In the genomic region with DNA sequence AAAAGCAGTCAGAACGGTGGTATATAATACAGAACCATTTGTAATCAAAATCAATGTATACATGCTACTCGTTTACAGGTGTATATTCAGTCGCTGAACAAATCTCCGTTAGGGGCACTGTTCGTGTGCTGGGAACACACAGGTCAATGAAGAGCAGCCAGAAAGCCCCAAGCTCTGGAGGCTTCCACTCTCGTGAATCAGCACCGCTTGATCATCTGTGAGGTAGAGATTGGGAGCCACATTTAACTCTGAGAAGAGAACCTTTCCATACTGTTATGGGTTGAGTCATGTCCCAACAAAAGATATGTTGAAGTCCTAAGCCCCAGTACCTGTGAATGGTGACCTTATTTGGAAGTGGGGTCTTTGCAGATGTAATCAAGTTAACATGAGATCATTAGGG, we compare ENCODE assay signal across 17 cellular contexts. TPM values are rescaled to one million over a fixed set of nuclear protein-coding genes. Genes with fewer than 3 reads are reported as not detected.
DNase-seq lines count a peak whose midpoint lies in the region; ATAC-seq and TF ChIP-seq lines count a peak whose summit lies in the region.
"Had no signal": no experiment of that assay in that cellular context is flagged by ENCODE, and none has a peak within 500 bp of the region (broad histone marks: within the 10 kb centered on the region; RNA-seq: fewer than 3 reads in every experiment).

No MANE protein-coding gene starts in this region.

- no peak overlapping the region for H2AFZ ChIP-seq in hepatocyte
- H2AFZ ChIP-seq: parathyroid adenoma had no signal

- H3K9me3 ChIP-seq in HUES48 (ENCODE audit: control insufficient read depth, insufficient read depth, low read length): no peaks in the 10 kb centered on the region
- H3K9me3 ChIP-seq in hepatocyte (ENCODE audit: low read depth): no peaks in the 10 kb centered on the region
- H3K9me3 ChIP-seq: SJSA1 had no signal

- no peaks in the 10 kb centered on the region for H3K9me3 Mint-ChIP-seq in activated CD4-positive, alpha-beta T cell treated with anti-CD3 and anti-CD28 coated beads, Interleukin-2, amount 10 ng/mL, durations not matched to agents 7 days and 5 days
- H3K9me3 Mint-ChIP-seq in activated naive CD8-positive, alpha-beta T cell treated with anti-CD3 and anti-CD28 coated beads, Interleukin-2, amount 10 ng/mL, durations not matched to agents 7 days and 5 days: no peaks in the 10 kb centered on the region
- no peaks in the 10 kb centered on the region for H3K9me3 Mint-ChIP-seq in natural killer cell
- H3K9me3 Mint-ChIP-seq: stimulated activated naive B cell treated with anti-CD40 and anti-IgM and Interleukin-4, amounts not matched to agents 10 μg/mL and 1 μg/mL and 100 μg/mL, for 72 hours; type B pancreatic cell had no signal

- no peaks in the 10 kb centered on the region for H3K79me2 ChIP-seq in hepatocyte
- H3K79me2 ChIP-seq: parathyroid adenoma had no signal

- TF ChIP-seq CTCF in natural killer cell (IDR thresholded peaks at IDR 0.05) (no peak), hepatocyte (IDR thresholded peaks at IDR 0.05; ENCODE audit: poor library complexity) (no peak)

- intact Hi-C loops in natural killer cell (cut with micrococcal nuclease): loop anchor here (5.0 kb wide), 1 partner anchor 50 kb away; no protein-coding TSS in a partner anchor

- peak overlapping the region; percentile 69 for H3K27ac Mint-ChIP-seq in activated CD4-positive, alpha-beta T cell treated with anti-CD3 and anti-CD28 coated beads, Interleukin-2, amount 10 ng/mL, durations not matched to agents 7 days and 5 days
- H3K27ac Mint-ChIP-seq in activated naive CD8-positive, alpha-beta T cell treated with anti-CD3 and anti-CD28 coated beads, Interleukin-2, amount 10 ng/mL, durations not matched to agents 7 days and 5 days: peak overlapping the region; percentile 5
- H3K27ac Mint-ChIP-seq in natural killer cell: peak overlapping the region; percentile 48 to 79
- H3K27ac Mint-ChIP-seq: stimulated activated naive B cell treated with anti-CD40 and anti-IgM and Interleukin-4, amounts not matched to agents 10 μg/mL and 1 μg/mL and 100 μg/mL, for 72 hours; type B pancreatic cell had no signal

- H3K36me3 Mint-ChIP-seq in activated CD4-positive, alpha-beta T cell treated with anti-CD3 and anti-CD28 coated beads, Interleukin-2, amount 10 ng/mL, durations not matched to agents 7 days and 5 days (ENCODE audit: low read depth): peaks cover 22% of the 10 kb centered on the region
- peaks cover 3% of the 10 kb centered on the region for H3K36me3 Mint-ChIP-seq in activated naive CD8-positive, alpha-beta T cell treated with anti-CD3 and anti-CD28 coated beads, Interleukin-2, amount 10 ng/mL, durations not matched to agents 7 days and 5 days
- H3K36me3 Mint-ChIP-seq in natural killer cell: no peaks in the 10 kb centered on the region

- H3K27ac ChIP-seq in HUES48 (ENCODE audit: low read depth, low read length) (peak overlapping the region; percentile 44), hepatocyte (no peak overlapping the region)
- H3K27ac ChIP-seq: HL-60, parathyroid adenoma, SJSA1 had no signal

- H3K4me1 ChIP-seq in HUES48 (ENCODE audit: control insufficient read depth, insufficient read depth, low read length): peaks cover 3% of the 10 kb centered on the region; the same call in 1 of the 2 replicates
- peaks cover 40% of the 10 kb centered on the region for H3K4me1 ChIP-seq in hepatocyte (ENCODE audit: insufficient read depth)

- no peak for ATAC-seq in activated naive CD8-positive, alpha-beta T cell treated with anti-CD3 and anti-CD28 coated beads, Interleukin-2, amount 10 ng/mL, durations not matched to agents 7 days and 5 days (ENCODE audit: low read depth)
- no peak for ATAC-seq in natural killer cell
- no peak for ATAC-seq in GM18502 (IDR thresholded peaks at IDR 0.05; ENCODE audit: poor library complexity, unreplicated experiment)
- ATAC-seq: stimulated activated naive B cell treated with anti-CD40 and anti-IgM and Interleukin-4, amounts not matched to agents 10 μg/mL and 1 μg/mL and 100 μg/mL, for 72 hours had no signal

- no peak for DNase-seq in activated CD4-positive, alpha-beta T cell treated with anti-CD3 and anti-CD28 coated beads, Interleukin-2, amount 10 ng/mL, durations not matched to agents 7 days and 5 days
- no peak for DNase-seq in activated CD4-positive, alpha-beta T cell treated with anti-CD3 and anti-CD28 coated beads, Interleukin-2, amount 50 U/mL, for 4 hours
- no peak for DNase-seq in activated naive CD8-positive, alpha-beta T cell treated with anti-CD3 and anti-CD28 coated beads, Interleukin-2, amount 10 ng/mL, durations not matched to agents 7 days and 5 days
- DNase-seq in natural killer cell: no peak
- DNase-seq in NAMALWA (ENCODE audit: low spot score): no peak
- no peak for DNase-seq in hepatocyte (ENCODE audit: low spot score)
- DNase-seq: activated gamma-delta T cell; NCI-H146; NCI-H2227 treated with DMSO at 0.1 percent for 48 hours; stimulated activated naive B cell treated with anti-CD40 and anti-IgM and Interleukin-4, amounts not matched to agents 10 μg/mL and 1 μg/mL and 100 μg/mL, for 72 hours had no signal

- no peak overlapping the region for H3K9ac ChIP-seq in HUES48 (ENCODE audit: low read depth, low read length)
- H3K9ac ChIP-seq: parathyroid adenoma had no signal

- no peak overlapping the region for H3K4me3 Mint-ChIP-seq in activated CD4-positive, alpha-beta T cell treated with anti-CD3 and anti-CD28 coated beads, Interleukin-2, amount 10 ng/mL, durations not matched to agents 7 days and 5 days
- H3K4me3 Mint-ChIP-seq in activated naive CD8-positive, alpha-beta T cell treated with anti-CD3 and anti-CD28 coated beads, Interleukin-2, amount 10 ng/mL, durations not matched to agents 7 days and 5 days: no peak overlapping the region
- peak overlapping the region; percentile 70 for H3K4me3 Mint-ChIP-seq in natural killer cell
- H3K4me3 Mint-ChIP-seq: stimulated activated naive B cell treated with anti-CD40 and anti-IgM and Interleukin-4, amounts not matched to agents 10 μg/mL and 1 μg/mL and 100 μg/mL, for 72 hours; type B pancreatic cell had no signal

- H3K27me3 Mint-ChIP-seq in activated CD4-positive, alpha-beta T cell treated with anti-CD3 and anti-CD28 coated beads, Interleukin-2, amount 10 ng/mL, durations not matched to agents 7 days and 5 days: no peaks in the 10 kb centered on the region
- no peaks in the 10 kb centered on the region for H3K27me3 Mint-ChIP-seq in activated naive CD8-positive, alpha-beta T cell treated with anti-CD3 and anti-CD28 coated beads, Interleukin-2, amount 10 ng/mL, durations not matched to agents 7 days and 5 days
- H3K27me3 Mint-ChIP-seq in natural killer cell (ENCODE audit: low read depth in 2 of 2): no peaks in the 10 kb centered on the region
- H3K27me3 Mint-ChIP-seq: stimulated activated naive B cell treated with anti-CD40 and anti-IgM and Interleukin-4, amounts not matched to agents 10 μg/mL and 1 μg/mL and 100 μg/mL, for 72 hours; type B pancreatic cell had no signal

- H3K36me3 ChIP-seq in HUES48 (ENCODE audit: control insufficient read depth, insufficient read depth, low read length) (no peaks in the 10 kb centered on the region), hepatocyte (replicated peaks; ENCODE audit: insufficient read depth, low read depth) (no peaks in the 10 kb centered on the region)

- no peaks in the 10 kb centered on the region for H3K9me2 ChIP-seq in hepatocyte (replicated peaks; ENCODE audit: insufficient read depth)

- CTCF ChIA-PET in activated CD4-positive, alpha-beta T cell treated with anti-CD3 and anti-CD28 coated beads, Interleukin-2, amount 10 ng/mL, durations not matched to agents 7 days and 5 days (lab: Charles Lee): interaction anchor here (0.6 kb wide), 1 partner anchor 16 kb away, joined by 3 read pairs; no protein-coding TSS in a partner anchor

- H3K27me3 ChIP-seq in HUES48 (ENCODE audit: control insufficient read depth, insufficient read depth, low read length): no peaks in the 10 kb centered on the region
- H3K27me3 ChIP-seq in hepatocyte: no peaks in the 10 kb centered on the region
- H3K27me3 ChIP-seq: SJSA1 had no signal

- 93% methylated on average over 7 of the region's 7 CpGs for WGBS in hepatocyte (ENCODE audit: low lambda C conversion rate, missing lambda C conversion rate)

- H3K4me2 ChIP-seq in hepatocyte: no peak overlapping the region
- H3K4me2 ChIP-seq: smooth muscle cell had no signal

- no peaks in the 10 kb centered on the region for H4K20me1 ChIP-seq in hepatocyte (ENCODE audit: insufficient read depth, poor library complexity, severe bottlenecking)

- peaks cover 75% of the 10 kb centered on the region for H3K4me1 Mint-ChIP-seq in activated CD4-positive, alpha-beta T cell treated with anti-CD3 and anti-CD28 coated beads, Interleukin-2, amount 10 ng/mL, durations not matched to agents 7 days and 5 days
- peaks cover 33% of the 10 kb centered on the region for H3K4me1 Mint-ChIP-seq in activated naive CD8-positive, alpha-beta T cell treated with anti-CD3 and anti-CD28 coated beads, Interleukin-2, amount 10 ng/mL, durations not matched to agents 7 days and 5 days
- peaks cover 59 to 75% of the 10 kb centered on the region in 2 donors for H3K4me1 Mint-ChIP-seq in natural killer cell

- POLR2A ChIA-PET in activated CD4-positive, alpha-beta T cell treated with anti-CD3 and anti-CD28 coated beads, Interleukin-2, amount 10 ng/mL, durations not matched to agents 7 days and 5 days (lab: Charles Lee): no interaction called here
- POLR2A ChIA-PET in activated naive CD8-positive, alpha-beta T cell treated with anti-CD3 and anti-CD28 coated beads, Interleukin-2, amount 10 ng/mL, durations not matched to agents 7 days and 5 days (lab: Charles Lee): no interaction called here

- H3K4me3 ChIP-seq in HUES48 (ENCODE audit: low read depth, low read length) (no peak overlapping the region), hepatocyte (no peak overlapping the region)
- H3K4me3 ChIP-seq: SJSA1, smooth muscle cell had no signal

RNA-seq across cellular contexts. Expression of a gene that starts 5.4 kb away (rescaled TPM):
- 100 to 1,000 TPM; 244 to 251 TPM for total RNA-seq in activated CD4-positive, alpha-beta T cell treated with anti-CD3 and anti-CD28 coated beads, Interleukin-2, amount 10 ng/mL, durations not matched to agents 7 days and 5 days
- 100 to 1,000 TPM; 180 to 200 TPM for total RNA-seq in activated naive CD8-positive, alpha-beta T cell treated with anti-CD3 and anti-CD28 coated beads, Interleukin-2, amount 10 ng/mL, durations not matched to agents 7 days and 5 days
- total RNA-seq in natural killer cell (100 to 1,000 TPM; 437 to 514 (median 457) TPM), hepatocyte (37.5 and 44.4 TPM in 2 replicates)
- polyA plus RNA-seq in hepatocyte: 38.5 and 47.6 TPM in 2 replicates

RNA-seq across cellular contexts. Expression of a gene that starts 53.2 kb away (rescaled TPM):
- total RNA-seq in activated CD4-positive, alpha-beta T cell treated with anti-CD3 and anti-CD28 coated beads, Interleukin-2, amount 10 ng/mL, durations not matched to agents 7 days and 5 days: 10 to 100 TPM; 79.0 to 92.9 TPM
- 10 to 100 TPM; 87.8 to 94.3 TPM for total RNA-seq in activated naive CD8-positive, alpha-beta T cell treated with anti-CD3 and anti-CD28 coated beads, Interleukin-2, amount 10 ng/mL, durations not matched to agents 7 days and 5 days
- total RNA-seq in natural killer cell: 100 to 1,000 TPM; 241 to 304 (median 270) TPM
- 17.7 and 20.9 TPM in 2 replicates for total RNA-seq in hepatocyte
- polyA plus RNA-seq in hepatocyte: 26.2 and 31.6 TPM in 2 replicates

Comparison
In these comparisons a context has a peak if more than half of its experiments do, and no peak if none do; other contexts are left out.
1. H3K27ac Mint-ChIP-seq: peak in every context shown above with its lines; median percentile 69 in activated CD4-positive, alpha-beta T cell treated with anti-CD3 and anti-CD28 coated beads, Interleukin-2, amount 10 ng/mL, durations not matched to agents 7 days and 5 days; 64 in natural killer cell; 5 in activated naive CD8-positive, alpha-beta T cell treated with anti-CD3 and anti-CD28 coated beads, Interleukin-2, amount 10 ng/mL, durations not matched to agents 7 days and 5 days.